13 cellular contexts compared by ENCODE assay signal in the genomic region with DNA sequence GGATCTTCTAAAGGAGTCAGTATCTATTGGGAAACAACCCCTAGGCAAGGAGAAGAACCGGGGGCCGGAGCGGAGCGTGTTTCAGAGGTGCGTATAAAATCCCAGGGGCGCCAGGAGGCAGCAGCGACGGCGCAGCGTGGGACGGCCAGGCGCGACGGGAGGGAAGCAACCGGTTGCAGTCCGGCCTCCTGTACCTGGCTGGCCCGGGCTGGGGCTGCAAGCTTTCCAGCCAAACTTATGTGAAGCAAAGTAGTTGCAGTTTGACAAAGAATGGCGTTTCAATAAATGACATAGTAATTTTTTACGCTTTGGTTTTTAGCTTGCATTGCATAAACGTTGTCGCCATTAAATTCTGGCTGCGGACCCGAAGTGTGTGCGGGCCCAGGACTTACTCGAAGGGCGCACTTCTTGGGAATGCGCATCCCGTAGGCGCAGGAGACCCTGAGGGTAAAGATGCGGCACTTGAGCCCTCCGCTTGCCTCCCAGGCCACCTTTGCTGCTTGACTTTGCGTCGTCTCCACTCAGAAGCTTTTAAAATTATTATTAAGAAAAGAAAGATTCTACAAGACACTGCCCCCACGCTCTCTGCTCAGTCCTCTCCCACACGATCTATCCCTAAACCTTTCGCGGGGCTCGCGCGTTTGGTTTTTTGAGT. TPM values are rescaled to one million over a fixed set of nuclear protein-coding genes. Genes with fewer than 3 reads are reported as not detected.
DNase-seq lines count a peak whose midpoint lies in the region; ATAC-seq and TF ChIP-seq lines count a peak whose summit lies in the region.
"Had no signal": no experiment of that assay in that cellular context is flagged by ENCODE, and none has a peak within 500 bp of the region (broad histone marks: within the 10 kb centered on the region; RNA-seq: fewer than 3 reads in every experiment).

No MANE protein-coding gene starts in this region.

- H3K27ac ChIP-seq in gastroesophageal sphincter: no peak overlapping the region
- H3K27ac ChIP-seq in caudate nucleus (ENCODE audit: low read depth, low read length): no peak overlapping the region
- H3K27ac ChIP-seq: WERI-Rb-1 had no signal

- peaks cover 31% of the 10 kb centered on the region for H3K4me1 Mint-ChIP-seq in stimulated activated naive CD8-positive, alpha-beta T cell treated with anti-CD3 and anti-CD28 coated beads, Interleukin-15, Interleukin-2, amounts not matched to agents 100 ng/mL and 50 ng/mL, for 24 hours (ENCODE audit: low read depth)
- H3K4me1 Mint-ChIP-seq in activated CD4-positive, alpha-beta memory T cell treated with anti-CD3 and anti-CD28 coated beads for 36 hours (ENCODE audit: low read depth): peaks cover 46% of the 10 kb centered on the region

- DNase-seq in stimulated activated naive CD8-positive, alpha-beta T cell treated with anti-CD3 and anti-CD28 coated beads, Interleukin-15, Interleukin-2, amounts not matched to agents 100 U/mL and 50 U/mL, for 24 hours: no peak
- DNase-seq in activated CD4-positive, alpha-beta memory T cell treated with anti-CD3 and anti-CD28 coated beads for 36 hours: no peak
- DNase-seq in left kidney (ENCODE audit: low read depth, low spot score): peak; percentile 63
- no peak for DNase-seq in DMS79 (lab: John Stamatoyannopoulos, UW)
- DNase-seq in caudate nucleus (lab: John Stamatoyannopoulos, UW): no peak
- DNase-seq: activated T-cell treated with anti-CD3 and anti-CD28 coated beads, Interleukin-2, amount 50 U/mL, for 24 hours; CD8-positive, alpha-beta memory T cell; effector memory CD4-positive, alpha-beta T cell; kidney glomerular epithelial cell; stimulated activated CD4-positive, alpha-beta T cell treated with anti-CD3 and anti-CD28 coated beads, Interleukin-4, amount 100 ng/mL, for 1 hour; WERI-Rb-1 had no signal

- H3K4me1 ChIP-seq in gastroesophageal sphincter: peaks cover 0 to 69% (median 10%) of the 10 kb centered on the region in 3 donors

- TF ChIP-seq CTCF in gastroesophageal sphincter (IDR thresholded peaks at IDR 0.05): no peak

- H3K36me3 Mint-ChIP-seq in stimulated activated naive CD8-positive, alpha-beta T cell treated with anti-CD3 and anti-CD28 coated beads, Interleukin-15, Interleukin-2, amounts not matched to agents 100 ng/mL and 50 ng/mL, for 24 hours (ENCODE audit: low read depth): no peaks in the 10 kb centered on the region
- H3K36me3 Mint-ChIP-seq in activated CD4-positive, alpha-beta memory T cell treated with anti-CD3 and anti-CD28 coated beads for 36 hours: no peaks in the 10 kb centered on the region
- H3K36me3 Mint-ChIP-seq: CD8-positive, alpha-beta memory T cell had no signal

- no peaks in the 10 kb centered on the region for H3K9me3 ChIP-seq in gastroesophageal sphincter

- no peaks in the 10 kb centered on the region for H3K36me3 ChIP-seq in gastroesophageal sphincter
- H3K36me3 ChIP-seq: WERI-Rb-1 had no signal

- POLR2A ChIA-PET in activated CD4-positive, alpha-beta memory T cell treated with anti-CD3 and anti-CD28 coated beads for 36 hours (lab: Charles Lee): no interaction called here

- no peaks in the 10 kb centered on the region for H3K9me3 Mint-ChIP-seq in stimulated activated naive CD8-positive, alpha-beta T cell treated with anti-CD3 and anti-CD28 coated beads, Interleukin-15, Interleukin-2, amounts not matched to agents 100 ng/mL and 50 ng/mL, for 24 hours
- no peaks in the 10 kb centered on the region for H3K9me3 Mint-ChIP-seq in activated CD4-positive, alpha-beta memory T cell treated with anti-CD3 and anti-CD28 coated beads for 36 hours
- H3K9me3 Mint-ChIP-seq: activated T-cell treated with anti-CD3 and anti-CD28 coated beads, Interleukin-2, amount 50 U/mL, for 24 hours; CD8-positive, alpha-beta memory T cell had no signal

- 8 to 20% methylated on average over 21 to 24 of the region's 40 CpGs for WGBS in gastroesophageal sphincter (ENCODE audit: low coverage in 1 of 2), 2 donors

- H3K27me3 ChIP-seq in gastroesophageal sphincter: peaks cover 100% of the 10 kb centered on the region

- no peak overlapping the region for H3K27ac Mint-ChIP-seq in stimulated activated naive CD8-positive, alpha-beta T cell treated with anti-CD3 and anti-CD28 coated beads, Interleukin-15, Interleukin-2, amounts not matched to agents 100 ng/mL and 50 ng/mL, for 24 hours
- H3K27ac Mint-ChIP-seq in activated CD4-positive, alpha-beta memory T cell treated with anti-CD3 and anti-CD28 coated beads for 36 hours: no peak overlapping the region
- H3K27ac Mint-ChIP-seq: activated T-cell treated with anti-CD3 and anti-CD28 coated beads, Interleukin-2, amount 50 U/mL, for 24 hours had no signal

- no peak for TF ChIP-seq POLR2A in gastroesophageal sphincter (IDR thresholded peaks at IDR 0.05)

- CTCF ChIA-PET in activated CD4-positive, alpha-beta memory T cell treated with anti-CD3 and anti-CD28 coated beads for 36 hours (lab: Charles Lee): no interaction called here

- intact Hi-C loops in activated CD4-positive, alpha-beta memory T cell treated with anti-CD3 and anti-CD28 coated beads for 36 hours (cut with micrococcal nuclease): loop anchor here (5.0 to 10.0 kb wide), 3 partner anchors 178 to 635 kb away; a partner anchor contains a TSS

- no peak for ATAC-seq in stimulated activated naive CD8-positive, alpha-beta T cell treated with anti-CD3 and anti-CD28 coated beads, Interleukin-15, Interleukin-2, amounts not matched to agents 100 U/mL and 50 U/mL, for 24 hours
- ATAC-seq in gastroesophageal sphincter: no peak

- TF ChIP-seq EP300 in gastroesophageal sphincter (IDR thresholded peaks at IDR 0.05): no peak

- H3K4me3 Mint-ChIP-seq in stimulated activated naive CD8-positive, alpha-beta T cell treated with anti-CD3 and anti-CD28 coated beads, Interleukin-15, Interleukin-2, amounts not matched to agents 100 ng/mL and 50 ng/mL, for 24 hours: peak overlapping the region; percentile 25
- peak overlapping the region; percentile 32 for H3K4me3 Mint-ChIP-seq in activated CD4-positive, alpha-beta memory T cell treated with anti-CD3 and anti-CD28 coated beads for 36 hours

- peak overlapping the region in 1 of 2 donors; percentile 45 for H3K4me3 ChIP-seq in gastroesophageal sphincter

- H3K27me3 Mint-ChIP-seq in stimulated activated naive CD8-positive, alpha-beta T cell treated with anti-CD3 and anti-CD28 coated beads, Interleukin-15, Interleukin-2, amounts not matched to agents 100 ng/mL and 50 ng/mL, for 24 hours: peaks cover 79% of the 10 kb centered on the region
- H3K27me3 Mint-ChIP-seq in activated CD4-positive, alpha-beta memory T cell treated with anti-CD3 and anti-CD28 coated beads for 36 hours: peaks cover 79% of the 10 kb centered on the region

RNA-seq across cellular contexts. Expression of a gene that starts 1.5 kb away (rescaled TPM):
- not detected for total RNA-seq in activated CD4-positive, alpha-beta memory T cell treated with anti-CD3 and anti-CD28 coated beads for 36 hours
- 1 to 10 TPM in 2 of 4 donors, under 1 TPM in 1, not detected in 1; 0.52 to 2.7 (median 1.6) TPM for total RNA-seq in gastroesophageal sphincter
- total RNA-seq: CD8-positive, alpha-beta memory T cell had no signal
